Comparison of ENCODE assay signal across 24 cellular contexts in genomic region chrX:56114437-56114787, GRCh38.
DNase-seq lines count a peak whose midpoint lies in the region; ATAC-seq, FAIRE-seq and TF ChIP-seq lines count a peak whose summit lies in the region.
"Had no signal": no experiment of that assay in that cellular context is flagged by ENCODE, and none has a peak within 500 bp of the region (broad histone marks: within the 10 kb centered on the region; RNA-seq: fewer than 3 reads in every experiment).

No MANE protein-coding gene starts in this region.

- 74% methylated on average over 1 of the region's 1 CpG for WGBS in smooth muscle cell (ENCODE audit: low lambda C conversion rate)
- 74 to 100% (median 85%) methylated on average over 1 of the region's 1 CpG for WGBS in small intestine, 3 donors

- no peaks in the 10 kb centered on the region for H3K9me2 ChIP-seq in PC-9 (ENCODE audit: insufficient read depth)

- H3K27ac Mint-ChIP-seq in mesothelial cell of epicardium, result peak overlapping the region; percentile 93
- H3K27ac Mint-ChIP-seq: CD14-positive monocyte; CD4-positive, alpha-beta memory T cell; CD4-positive, CD25-positive, alpha-beta regulatory T cell; CD8-positive, alpha-beta memory T cell had no signal

- H3K9me3 Mint-ChIP-seq in mesothelial cell of epicardium, result peaks cover 36% of the 10 kb centered on the region

- H3K4me3 ChIP-seq in PC-9 (peak overlapping the region; percentile 39; the same call in 1 of the 2 replicates), smooth muscle cell (no peak overlapping the region), small intestine (ENCODE audit: low read depth in 1 of 2, low read length in 2 of 2) (no peak overlapping the region)
- H3K4me3 ChIP-seq: BLaER1 had no signal

- H3K36me3 ChIP-seq in PC-9 (ENCODE audit: low read depth), result no peaks in the 10 kb centered on the region
- H3K36me3 ChIP-seq in smooth muscle cell (ENCODE audit: low read depth), result no peaks in the 10 kb centered on the region
- H3K36me3 ChIP-seq in small intestine (ENCODE audit: control insufficient read depth in 2 of 2, insufficient read depth in 2 of 2, low read length in 2 of 2), result no peaks in the 10 kb centered on the region
- H3K36me3 ChIP-seq: BE2C, BLaER1 had no signal

- peaks cover 8% of the 10 kb centered on the region for H3K4me1 Mint-ChIP-seq in mesothelial cell of epicardium
- H3K4me1 Mint-ChIP-seq: CD14-positive monocyte; CD4-positive, alpha-beta memory T cell; CD8-positive, alpha-beta memory T cell had no signal

- BruUV-seq in PC-9 (replicated peaks; lab: Mats Ljungman, UMichigan), result TSS peak; percentile 71

- H3K9ac ChIP-seq in smooth muscle cell (ENCODE audit: low read depth), result no peak overlapping the region
- H3K9ac ChIP-seq: BLaER1 had no signal

- H3K4me2 ChIP-seq in PC-9, result peak overlapping the region; percentile 72
- no peak overlapping the region for H3K4me2 ChIP-seq in smooth muscle cell
- H3K4me2 ChIP-seq: BLaER1 had no signal

- FAIRE-seq in small intestine (lab: Jason Lieb, UNC), result no peak
- FAIRE-seq: A204.1, D721Med, G401.6, GM12891, GM19239 had no signal

- H3K27me3 ChIP-seq in PC-9 (ENCODE audit: insufficient read depth, low read depth) (no peaks in the 10 kb centered on the region), smooth muscle cell (ENCODE audit: low read depth) (no peaks in the 10 kb centered on the region), small intestine (ENCODE audit: control insufficient read depth in 2 of 2, insufficient read depth in 2 of 2, low read length in 2 of 2) (no peaks in the 10 kb centered on the region)
- H3K27me3 ChIP-seq: BE2C had no signal

- ATAC-seq in omental fat pad (ENCODE audit: low FRiP score), result no peak

- CTCF ChIA-PET in PC-9 (lab: Charles Lee), result no interaction called here

- H3K36me3 Mint-ChIP-seq in mesothelial cell of epicardium, result peaks cover 11% of the 10 kb centered on the region
- H3K36me3 Mint-ChIP-seq: CD14-positive monocyte; CD4-positive, CD25-positive, alpha-beta regulatory T cell; CD8-positive, alpha-beta memory T cell had no signal

- H3K27ac ChIP-seq in PC-9 (peak overlapping the region; percentile 84), smooth muscle cell (ENCODE audit: low read depth) (peak overlapping the region; percentile 35), small intestine (ENCODE audit: low read depth in 1 of 2, low read length in 1 of 2) (no peak overlapping the region)
- H3K27ac ChIP-seq: BLaER1 had no signal

- H2AFZ ChIP-seq in PC-9 (peak overlapping the region; percentile 72), smooth muscle cell (ENCODE audit: low read depth) (no peak overlapping the region)

- H3K9me3 ChIP-seq in PC-9 (ENCODE audit: insufficient read depth, low read depth), result no peaks in the 10 kb centered on the region; the same call in 1 of the 2 replicates
- H3K9me3 ChIP-seq in smooth muscle cell (replicated peaks; ENCODE audit: low read depth), result no peaks in the 10 kb centered on the region
- no peaks in the 10 kb centered on the region for H3K9me3 ChIP-seq in small intestine (ENCODE audit: control insufficient read depth, low read depth)
- H3K9me3 ChIP-seq: BE2C, BLaER1 had no signal

- TF ChIP-seq CTCF in PC-9 (conservative IDR thresholded peaks at IDR 0.05), result no peak
- TF ChIP-seq CTCF in mesothelial cell of epicardium (IDR thresholded peaks at IDR 0.05; ENCODE audit: unreplicated experiment), result no peak
- TF ChIP-seq CTCF in smooth muscle cell (IDR thresholded peaks at IDR 0.05; ENCODE audit: borderline replicate concordance, insufficient read depth, poor library complexity, severe bottlenecking), result no peak
- TF ChIP-seq CTCF in omental fat pad (IDR thresholded peaks at IDR 0.05), result no peak

- H3K79me2 ChIP-seq in PC-9 (ENCODE audit: low read depth) (no peaks in the 10 kb centered on the region), smooth muscle cell (ENCODE audit: low read depth) (no peaks in the 10 kb centered on the region)

- H3K4me1 ChIP-seq in PC-9 (replicated peaks; ENCODE audit: insufficient read depth) (peaks cover 34% of the 10 kb centered on the region), smooth muscle cell (ENCODE audit: low read depth) (no peaks in the 10 kb centered on the region), small intestine (ENCODE audit: control insufficient read depth in 2 of 2, insufficient read depth in 1 of 2, low read depth in 1 of 2, low read length in 1 of 2) (no peaks in the 10 kb centered on the region)
- H3K4me1 ChIP-seq: BE2C, BLaER1 had no signal

- H3K27me3 Mint-ChIP-seq in mesothelial cell of epicardium (ENCODE audit: low read depth), result no peaks in the 10 kb centered on the region
- H3K27me3 Mint-ChIP-seq: CD4-positive, alpha-beta memory T cell; CD4-positive, CD25-positive, alpha-beta regulatory T cell had no signal

- peak overlapping the region; percentile 10 for H3K4me3 Mint-ChIP-seq in mesothelial cell of epicardium
- H3K4me3 Mint-ChIP-seq: CD14-positive monocyte; CD4-positive, alpha-beta memory T cell; CD4-positive, CD25-positive, alpha-beta regulatory T cell; CD8-positive, alpha-beta memory T cell had no signal

- DNase-seq in PC-9 (peak in 1 of 2 experiments; percentile 80), mesothelial cell of epicardium (ENCODE audit: low spot score in 2 of 2, unreplicated experiment in 2 of 2) (no peak), smooth muscle cell (lab: John Stamatoyannopoulos, UW; ENCODE audit: unreplicated experiment) (no peak), omental fat pad (ENCODE audit: low spot score) (no peak), T1000 (lab: John Stamatoyannopoulos, UW) (no peak), NCI-H2029 (lab: John Stamatoyannopoulos, UW) (no peak), small intestine (no peak)
- DNase-seq: 8988T; ACHN; BE2C; C1 segment of cervical spinal cord; CD4-positive, alpha-beta memory T cell; CD4-positive, CD25-positive, alpha-beta regulatory T cell; CD8-positive, alpha-beta memory T cell; COR-L47; DMS79 treated with DMSO at 0.1 percent for 48 hours; GF-D8 had no signal

- H4K20me1 ChIP-seq in PC-9 (ENCODE audit: insufficient read depth) (no peaks in the 10 kb centered on the region), smooth muscle cell (ENCODE audit: low read depth) (no peaks in the 10 kb centered on the region)
- H4K20me1 ChIP-seq: BLaER1 had no signal

- peaks cover 19% of the 10 kb centered on the region for H3F3A ChIP-seq in PC-9 (ENCODE audit: insufficient read depth, low read depth)
- no peaks in the 10 kb centered on the region for H3F3A ChIP-seq in smooth muscle cell (ENCODE audit: low read depth)

- intact Hi-C loops in PC-9 (cut with micrococcal nuclease; ENCODE audit: unreplicated experiment), result loop anchor here (1.0 to 10.0 kb wide), 11 partner anchors 62 to 1000 kb away; partner anchors contain the start of gene UBQLN2

- POLR2A ChIA-PET in PC-9 (lab: Charles Lee; ENCODE audit: unreplicated experiment), result interaction anchor here (0.7 kb wide), 1 partner anchor 49 kb away, joined by 7 read pairs; no protein-coding TSS in a partner anchor

Comparison
In these comparisons a context has a peak if more than half of its experiments do, and no peak if none do; other contexts are left out.
1. H3K27ac ChIP-seq: peak in PC-9 (single experiment) and smooth muscle cell (single experiment); none in small intestine (0 of 2).